In the genomic region with DNA sequence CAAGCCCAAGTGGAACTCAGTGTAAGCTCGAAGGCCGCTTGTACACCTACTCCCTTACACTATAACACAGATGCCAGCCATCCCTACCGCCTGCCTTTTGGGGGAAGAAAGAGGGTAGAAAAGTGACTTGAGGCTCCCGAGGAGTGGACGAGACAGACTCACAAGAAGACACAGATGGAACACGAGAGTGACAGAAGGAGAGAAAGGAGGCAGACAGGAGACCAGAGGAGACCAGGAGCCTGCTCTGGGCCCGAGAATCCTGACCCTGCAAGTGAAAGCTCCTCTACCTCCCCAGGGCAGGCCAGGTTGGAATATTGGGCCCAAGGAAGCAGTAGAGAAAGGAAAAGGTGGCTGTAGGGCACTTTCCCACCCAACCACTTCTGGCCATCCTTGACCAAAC, we compare ENCODE assay signal across 29 cellular contexts. TPM values are rescaled to one million over a fixed set of nuclear protein-coding genes. Genes with fewer than 3 reads are reported as not detected.
DNase-seq lines count a peak whose midpoint lies in the region; ATAC-seq, FAIRE-seq and TF ChIP-seq lines count a peak whose summit lies in the region.
"Had no signal": no experiment of that assay in that cellular context is flagged by ENCODE, and none has a peak within 500 bp of the region (broad histone marks: within the 10 kb centered on the region; RNA-seq: fewer than 3 reads in every experiment).

No MANE protein-coding gene starts in this region.

- H3K27me3 ChIP-seq in gastrocnemius medialis = no peaks in the 10 kb centered on the region
- H3K27me3 ChIP-seq: ascending aorta, left lung, ovary, spleen had no signal

- intact Hi-C loops in CD14-positive monocyte (cut with micrococcal nuclease) (no loop called here), gastrocnemius medialis (cut with DNase I; ENCODE audit: low total_unique reads) (loop anchor here (10.0 kb wide), 1 partner anchor 1341 kb away; no protein-coding TSS in a partner anchor)

- peak overlapping the region; percentile 2 to 60 (median 34) for H3K27ac ChIP-seq in gastrocnemius medialis
- H3K27ac ChIP-seq: 22Rv1, ascending aorta, GM23248, left lung, ovary, spleen had no signal

- H3K4me3 Mint-ChIP-seq in CD14-positive monocyte = no peak overlapping the region
- H3K4me3 Mint-ChIP-seq: activated naive CD8-positive, alpha-beta T cell; activated T-helper 17 cell treated with anti-CD3 and anti-CD28 coated beads, Interleukin-2, amount 50 U/mL, for 72 hours; CD8-positive, alpha-beta memory T cell; IgD-negative memory B cell; immature natural killer cell; naive B cell; stimulated activated memory B cell treated with anti-CD40 and anti-IgM and Interleukin-4, amounts not matched to agents 10 μg/mL and 1 μg/mL and 100 μg/mL, for 72 hours had no signal

- H3K4me1 Mint-ChIP-seq in CD14-positive monocyte = peaks cover 8% of the 10 kb centered on the region
- H3K4me1 Mint-ChIP-seq: activated T-helper 17 cell treated with anti-CD3 and anti-CD28 coated beads, Interleukin-2, amount 50 U/mL, for 72 hours; CD8-positive, alpha-beta memory T cell; IgD-negative memory B cell; immature natural killer cell; naive B cell; stimulated activated memory B cell treated with anti-CD40 and anti-IgM and Interleukin-4, amounts not matched to agents 10 μg/mL and 1 μg/mL and 100 μg/mL, for 72 hours had no signal

- FAIRE-seq in HTR-8/SVneo (lab: Jason Lieb, UNC) (no peak), RCC 7860 (lab: Jason Lieb, UNC) (no peak)

- no peak for ATAC-seq in gastrocnemius medialis
- ATAC-seq: activated T-helper 17 cell treated with anti-CD3 and anti-CD28 coated beads, Interleukin-2, amount 50 U/mL, for 72 hours; stimulated activated memory B cell treated with anti-CD40 and anti-IgM and Interleukin-4, amounts not matched to agents 10 μg/mL and 1 μg/mL and 100 μg/mL, for 72 hours had no signal

- H3K4me3 ChIP-seq in gastrocnemius medialis = no peak overlapping the region
- H3K4me3 ChIP-seq: ascending aorta, GM23248, left lung, ovary, spleen had no signal

- TF ChIP-seq POLR2A in gastrocnemius medialis (IDR thresholded peaks at IDR 0.05) = no peak

- H3K4me1 ChIP-seq in gastrocnemius medialis = peaks cover 62 to 67% of the 10 kb centered on the region in 2 donors
- H3K4me1 ChIP-seq: spleen had no signal

- DNase-seq in activated CD4-positive, CD25-positive, alpha-beta regulatory T cell treated with anti-CD3 and anti-CD28 coated beads, Interleukin-2, amount 50 U/mL, for 72 hours = peak; percentile 19
- no peak for DNase-seq in activated CD4-positive, CD25-positive, alpha-beta regulatory T cell (lab: John Stamatoyannopoulos, UW)
- peak; percentile 5 for DNase-seq in CD14-positive monocyte (ENCODE audit: low spot score)
- peak; percentile 41 for DNase-seq in ecto neural progenitor cell (ENCODE audit: low spot score)
- peak in 1 of 2 donors; percentile 6 for DNase-seq in gastrocnemius medialis
- DNase-seq in HTR-8/SVneo (ENCODE audit: insufficient read length, low spot score) = no peak
- no peak for DNase-seq in RCC 7860 (ENCODE audit: low spot score)
- no peak for DNase-seq in T1000 (lab: John Stamatoyannopoulos, UW)
- DNase-seq: foreskin fibroblast; GM23248; hippocampal formation; immature natural killer cell; naive B cell; NCI-H2107; stimulated activated CD4-positive, alpha-beta T cell treated with anti-CD3 and anti-CD28 coated beads, Interleukin-4, amount 100 ng/mL, for 1 hour had no signal

- no peaks in the 10 kb centered on the region for H3K36me3 ChIP-seq in gastrocnemius medialis
- H3K36me3 ChIP-seq: ascending aorta, left lung, ovary, spleen had no signal

- TF ChIP-seq CTCF in CD14-positive monocyte (IDR thresholded peaks at IDR 0.05) (no peak), gastrocnemius medialis (IDR thresholded peaks at IDR 0.05 in 4 of 5, conservative IDR thresholded peaks at IDR 0.05 in 1 of 5) (no peak)

- peaks cover 0 to 4% of the 10 kb centered on the region in 2 donors for H3K36me3 Mint-ChIP-seq in CD14-positive monocyte
- H3K36me3 Mint-ChIP-seq: activated naive CD8-positive, alpha-beta T cell; CD8-positive, alpha-beta memory T cell; immature natural killer cell; naive B cell; stimulated activated memory B cell treated with anti-CD40 and anti-IgM and Interleukin-4, amounts not matched to agents 10 μg/mL and 1 μg/mL and 100 μg/mL, for 72 hours had no signal

- H3K27ac Mint-ChIP-seq in CD14-positive monocyte = no peak overlapping the region
- H3K27ac Mint-ChIP-seq: activated naive CD8-positive, alpha-beta T cell; activated T-helper 17 cell treated with anti-CD3 and anti-CD28 coated beads, Interleukin-2, amount 50 U/mL, for 72 hours; IgD-negative memory B cell; immature natural killer cell; stimulated activated memory B cell treated with anti-CD40 and anti-IgM and Interleukin-4, amounts not matched to agents 10 μg/mL and 1 μg/mL and 100 μg/mL, for 72 hours had no signal

- in situ Hi-C loops in gastrocnemius medialis (cut with MboI; ENCODE audit: low sequenced_read_pairs in 4 of 4) = no loop called here

- H3K9me3 Mint-ChIP-seq in CD14-positive monocyte = no peaks in the 10 kb centered on the region
- H3K9me3 Mint-ChIP-seq: activated T-helper 17 cell treated with anti-CD3 and anti-CD28 coated beads, Interleukin-2, amount 50 U/mL, for 72 hours; CD8-positive, alpha-beta memory T cell; IgD-negative memory B cell; immature natural killer cell; naive B cell; stimulated activated memory B cell treated with anti-CD40 and anti-IgM and Interleukin-4, amounts not matched to agents 10 μg/mL and 1 μg/mL and 100 μg/mL, for 72 hours had no signal

- no peaks in the 10 kb centered on the region for H3K9me3 ChIP-seq in gastrocnemius medialis
- H3K9me3 ChIP-seq: ascending aorta, left lung, ovary, spleen had no signal

- H3K27me3 Mint-ChIP-seq in CD14-positive monocyte (ENCODE audit: low read depth in 3 of 3) = peaks cover 0 to 5% (median 3%) of the 10 kb centered on the region in 3 donors
- H3K27me3 Mint-ChIP-seq: activated naive CD8-positive, alpha-beta T cell; activated T-helper 17 cell treated with anti-CD3 and anti-CD28 coated beads, Interleukin-2, amount 50 U/mL, for 72 hours; CD8-positive, alpha-beta memory T cell; IgD-negative memory B cell; naive B cell had no signal

RNA-seq across cellular contexts. Expression of a gene that starts 23.4 kb away (rescaled TPM):
- polyA plus RNA-seq in CD14-positive monocyte = 1 to 10 TPM in 1 of 2 donors, under 1 TPM in 1; 0.26 to 1.6 TPM
- total RNA-seq in gastrocnemius medialis = 100 to 1,000 TPM; 407 to 670 (median 484) TPM
- total RNA-seq: OCI-LY7 had no signal
- polyA plus RNA-seq: CD8-positive, alpha-beta memory T cell; IgD-negative memory B cell had no signal

RNA-seq across cellular contexts. Expression of a gene that starts 42.8 kb away (rescaled TPM):
- polyA plus RNA-seq in CD14-positive monocyte = under 1 TPM; 0.65 to 0.68 TPM
- under 1 TPM in 1 of 4 donors, not detected in 3; 0.25 TPM for total RNA-seq in gastrocnemius medialis
- total RNA-seq: ascending aorta; CD8-positive, alpha-beta memory T cell; cerebellum; epithelial cell of proximal tubule; GM23248; M059J; OCI-LY7 had no signal
- polyA plus RNA-seq: CD8-positive, alpha-beta memory T cell; GM23248 had no signal

Comparison
In these comparisons a context has a peak if more than half of its experiments do, and no peak if none do; other contexts are left out.
1. DNase-seq: peak in activated CD4-positive, CD25-positive, alpha-beta regulatory T cell treated with anti-CD3 and anti-CD28 coated beads, Interleukin-2, amount 50 U/mL, for 72 hours (single experiment), CD14-positive monocyte (single experiment) and ecto neural progenitor cell (single experiment); none in activated CD4-positive, CD25-positive, alpha-beta regulatory T cell (0 of 4), HTR-8/SVneo (single experiment), RCC 7860 (single experiment) and T1000 (single experiment).